ENCODE assay signal across 30 cellular contexts in genomic region chr16:5350118-5350517, GRCh38.
DNase-seq lines count a peak whose midpoint lies in the region; ATAC-seq and TF ChIP-seq lines count a peak whose summit lies in the region.
"Had no signal": no experiment of that assay in that cellular context is flagged by ENCODE, and none has a peak within 500 bp of the region (broad histone marks: within the 10 kb centered on the region; RNA-seq: fewer than 3 reads in every experiment).

No MANE protein-coding gene starts in this region.

- BruUV-seq in A673 (replicated peaks; lab: Mats Ljungman, UMichigan), result no TSS peak
- BruUV-seq in HCT116 (replicated peaks; lab: Mats Ljungman, UMichigan), result no TSS peak

- H3K4me2 ChIP-seq in HCT116 (ENCODE audit: low read length) (no peak overlapping the region), OCI-LY3 (ENCODE audit: low read length) (peak overlapping the region; percentile 65)
- H3K4me2 ChIP-seq: PC-9 had no signal

- H3K9me2 ChIP-seq in HCT116 (ENCODE audit: insufficient read depth), result no peaks in the 10 kb centered on the region

- H3K36me3 Mint-ChIP-seq in activated T-cell treated with anti-CD3 and anti-CD28 coated beads, Interleukin-2, amount 50 U/mL, for 4 hours (ENCODE audit: insufficient read depth), result no peaks in the 10 kb centered on the region
- H3K36me3 Mint-ChIP-seq: activated naive CD8-positive, alpha-beta T cell; CD4-positive, CD25-positive, alpha-beta regulatory T cell had no signal

- H3K9ac ChIP-seq in HCT116 (ENCODE audit: low read length) (no peak overlapping the region), OCI-LY3 (ENCODE audit: low read length) (no peak overlapping the region)

- no peaks in the 10 kb centered on the region for H3K4me1 Mint-ChIP-seq in activated T-cell treated with anti-CD3 and anti-CD28 coated beads, Interleukin-2, amount 50 U/mL, for 4 hours (ENCODE audit: low read depth)
- H3K4me1 Mint-ChIP-seq: CD4-positive, CD25-positive, alpha-beta regulatory T cell; IgD-negative memory B cell; stimulated activated naive CD8-positive, alpha-beta T cell treated with anti-CD3 and anti-CD28 coated beads, Interleukin-15, amount 100 ng/mL, for 72 hours had no signal

- H3K9me3 ChIP-seq in A673 (ENCODE audit: low read depth, low read length, poor library complexity, severe bottlenecking) (no peaks in the 10 kb centered on the region), HCT116 (ENCODE audit: control insufficient read depth in 1 of 2, insufficient read depth in 1 of 2, low read depth in 1 of 2, low read length in 2 of 2) (no peaks in the 10 kb centered on the region), OCI-LY3 (ENCODE audit: insufficient read depth, low read length) (no peaks in the 10 kb centered on the region), left ventricle myocardium inferior (replicated peaks) (no peaks in the 10 kb centered on the region)
- H3K9me3 ChIP-seq: esophagus squamous epithelium, gastrocnemius medialis, left lung, thoracic aorta, vagina had no signal

- H3K27me3 ChIP-seq in A673 (replicated peaks; ENCODE audit: insufficient read depth, low read depth, low read length, poor library complexity) (peaks cover 16% of the 10 kb centered on the region), HCT116 (ENCODE audit: insufficient read depth, low read length) (0 out of 2 replicates have a peak, but pooled peaks cover 4% of the 10 kb centered on the region), OCI-LY3 (ENCODE audit: low read depth, low read length) (no peaks in the 10 kb centered on the region), left ventricle myocardium inferior (ENCODE audit: low read depth) (peaks cover 6% of the 10 kb centered on the region)
- H3K27me3 ChIP-seq: esophagus squamous epithelium, gastrocnemius medialis, left lung, vagina had no signal

- H3K4me1 ChIP-seq in A673 (ENCODE audit: insufficient read depth, low read length, poor library complexity, severe bottlenecking) (no peaks in the 10 kb centered on the region), HCT116 (ENCODE audit: control insufficient read depth in 1 of 2, insufficient read depth in 2 of 2, low read length in 2 of 2) (no peaks in the 10 kb centered on the region), OCI-LY3 (ENCODE audit: low read length) (peaks cover 17% of the 10 kb centered on the region), left ventricle myocardium inferior (no peaks in the 10 kb centered on the region)
- H3K4me1 ChIP-seq: esophagus squamous epithelium, gastrocnemius medialis, left lung, vagina had no signal

- TF ChIP-seq CTCF in A673 (conservative IDR thresholded peaks at IDR 0.05; ENCODE audit: low read depth, low read length) (no peak), HCT116 (IDR thresholded peaks at IDR 0.05 in 2 of 3, conservative IDR thresholded peaks at IDR 0.05 in 1 of 3; ENCODE audit: borderline replicate concordance in 1 of 3, insufficient read depth in 1 of 3, low read depth in 2 of 3, low read length in 2 of 3) (no peak), OCI-LY3 (IDR thresholded peaks at IDR 0.05; ENCODE audit: low read depth, low read length) (no peak), left ventricle myocardium inferior (IDR thresholded peaks at IDR 0.05; ENCODE audit: borderline replicate concordance) (no peak)

- peaks cover 6% of the 10 kb centered on the region for H3K27me3 Mint-ChIP-seq in activated T-cell treated with anti-CD3 and anti-CD28 coated beads, Interleukin-2, amount 50 U/mL, for 4 hours (ENCODE audit: low read depth)
- H3K27me3 Mint-ChIP-seq: CD4-positive, CD25-positive, alpha-beta regulatory T cell; IgD-negative memory B cell had no signal

- H3K79me2 ChIP-seq in HCT116 (ENCODE audit: insufficient read depth, low read length), result no peaks in the 10 kb centered on the region
- H3K79me2 ChIP-seq in OCI-LY3 (ENCODE audit: low read length), result no peaks in the 10 kb centered on the region

- 0 out of 2 replicates have a peak, but pooled peaks have one; percentile 36 for ATAC-seq in HCT116
- ATAC-seq in GM18909 (IDR thresholded peaks at IDR 0.05; ENCODE audit: poor library complexity, unreplicated experiment), result no peak
- no peak for ATAC-seq in activated T-cell treated with anti-CD3 and anti-CD28 coated beads, Interleukin-2, amount 50 U/mL, for 4 hours
- ATAC-seq in HG02759 (IDR thresholded peaks at IDR 0.05; ENCODE audit: unreplicated experiment), result no peak
- ATAC-seq: gastrocnemius medialis; left lung; right cardiac atrium; Right ventricle myocardium inferior; stimulated activated naive CD8-positive, alpha-beta T cell treated with anti-CD3 and anti-CD28 coated beads, Interleukin-15, amount 100 ng/mL, for 72 hours had no signal

- TF ChIP-seq RAD21 in HCT116 (IDR thresholded peaks at IDR 0.05; ENCODE audit: low read depth), result no peak

- no peak for TF ChIP-seq POLR2A in HCT116 (IDR thresholded peaks at IDR 0.05; ENCODE audit: borderline replicate concordance, extremely low read depth, insufficient read depth, insufficient read length)

- intact Hi-C loops in A673 (cut with micrococcal nuclease; ENCODE audit: unreplicated experiment), result no loop called here
- intact Hi-C loops in HCT116 (cut with micrococcal nuclease), result no loop called here
- intact Hi-C loops in left ventricle myocardium inferior (cut with micrococcal nuclease), result no loop called here

- CTCF ChIA-PET in A673 (lab: Charles Lee), result no interaction called here
- CTCF ChIA-PET in HCT116 (lab: Charles Lee), result no interaction called here

- no peak overlapping the region for H3K4me3 ChIP-seq in A673 (ENCODE audit: low read depth, low read length, poor library complexity, severe bottlenecking)
- no peak overlapping the region for H3K4me3 ChIP-seq in HCT116 (replicated peaks in 1 of 2; ENCODE audit: low read depth in 1 of 2, low read length in 2 of 2)
- H3K4me3 ChIP-seq in OCI-LY3 (ENCODE audit: low read length), result peak overlapping the region; percentile 41
- H3K4me3 ChIP-seq in left ventricle myocardium inferior, result no peak overlapping the region
- H3K4me3 ChIP-seq: dorsolateral prefrontal cortex, esophagus squamous epithelium, gastrocnemius medialis, left lung, PC-9, thoracic aorta, vagina had no signal

- no peak overlapping the region for H3K4me3 Mint-ChIP-seq in activated T-cell treated with anti-CD3 and anti-CD28 coated beads, Interleukin-2, amount 50 U/mL, for 4 hours
- H3K4me3 Mint-ChIP-seq: activated naive CD8-positive, alpha-beta T cell; CD4-positive, CD25-positive, alpha-beta regulatory T cell; IgD-negative memory B cell; stimulated activated naive CD8-positive, alpha-beta T cell treated with anti-CD3 and anti-CD28 coated beads, Interleukin-15, amount 100 ng/mL, for 72 hours; T-helper 2 cell treated with Interferon-gamma antibody and Interleukin-4, amounts not matched to agents 5 μg/mL and 100 μg/mL, for 36 hours had no signal

- H3K36me3 ChIP-seq in A673 (ENCODE audit: insufficient read depth, low read length, poor library complexity, severe bottlenecking) (no peaks in the 10 kb centered on the region), HCT116 (ENCODE audit: control insufficient read depth in 1 of 2, insufficient read depth in 2 of 2, low read length in 2 of 2) (no peaks in the 10 kb centered on the region), OCI-LY3 (replicated peaks; ENCODE audit: low read depth, low read length) (no peaks in the 10 kb centered on the region), left ventricle myocardium inferior (no peaks in the 10 kb centered on the region)
- H3K36me3 ChIP-seq: esophagus squamous epithelium, gastrocnemius medialis, left lung, thoracic aorta, vagina had no signal

- no peak overlapping the region for H3K27ac ChIP-seq in A673 (ENCODE audit: low read depth, low read length, poor library complexity, severe bottlenecking)
- no peak overlapping the region for H3K27ac ChIP-seq in HCT116 (ENCODE audit: low read depth, low read length)
- H3K27ac ChIP-seq in OCI-LY3 (ENCODE audit: low read length), result peak overlapping the region; percentile 26; the same call in 1 of the 2 replicates
- no peak overlapping the region for H3K27ac ChIP-seq in left ventricle myocardium inferior (replicated peaks)
- H3K27ac ChIP-seq: dorsolateral prefrontal cortex, esophagus squamous epithelium, gastrocnemius medialis, left lung, PC-9, thoracic aorta, vagina had no signal

- POLR2A ChIA-PET in A673 (lab: Charles Lee; ENCODE audit: low non-redundant PET), result no interaction called here
- POLR2A ChIA-PET in HCT116 (lab: Charles Lee), result no interaction called here

- RAD21 ChIA-PET in HCT116 (lab: Charles Lee; ENCODE audit: low non-redundant PET in 1 of 2, low total read pairs in 2 of 2, uncharacterized antibody in 2 of 2, unreplicated experiment in 2 of 2), result no interaction called here

- no peaks in the 10 kb centered on the region for H3K9me3 Mint-ChIP-seq in activated T-cell treated with anti-CD3 and anti-CD28 coated beads, Interleukin-2, amount 50 U/mL, for 4 hours
- H3K9me3 Mint-ChIP-seq: stimulated activated naive CD8-positive, alpha-beta T cell treated with anti-CD3 and anti-CD28 coated beads, Interleukin-15, amount 100 ng/mL, for 72 hours; T-helper 2 cell treated with Interferon-gamma antibody and Interleukin-4, amounts not matched to agents 5 μg/mL and 100 μg/mL, for 36 hours had no signal

- H2AFZ ChIP-seq in HCT116 (ENCODE audit: low read depth, low read length, poor library complexity, severe bottlenecking) (no peak overlapping the region), OCI-LY3 (ENCODE audit: low read depth, low read length) (0 out of 2 replicates have a peak overlapping the region, but pooled peaks have one; percentile 9)
- H2AFZ ChIP-seq: PC-9 had no signal

- DNase-seq in A673 (ENCODE audit: low spot score) (peak; percentile 4), HCT116 (ENCODE audit: low read depth, low spot score) (no peak), iPS-NIHi11 (ENCODE audit: low spot score) (peak; percentile 33), left ventricle myocardium inferior (no peak)
- no peak for DNase-seq in activated T-cell treated with anti-CD3 and anti-CD28 coated beads, Interleukin-2, amount 50 U/mL, for 4 hours
- DNase-seq: activated CD4-positive, alpha-beta T cell treated with anti-CD3 and anti-CD28 coated beads for 4 hours; activated CD8-positive, alpha-beta memory T cell treated with anti-CD3 and anti-CD28 coated beads for 24 hours; activated T-cell treated with anti-CD3 and anti-CD28 coated beads for 4 hours; CD4-positive, CD25-positive, alpha-beta regulatory T cell; dorsolateral prefrontal cortex; esophagus squamous epithelium; gastrocnemius medialis; left lung; mesenchymal stem cell; NCI-H1048; NCI-H510A; PC-9; right cardiac atrium; stimulated activated CD4-positive, alpha-beta T cell treated with anti-CD3 and anti-CD28 coated beads, Interleukin-2, amount 100 ng/mL, for 24 hours; stimulated activated CD8-positive, alpha-beta memory T cell treated with anti-CD3 and anti-CD28 coated beads, Interleukin-4, amount 100 ng/mL, for 48 hours; stimulated activated naive CD8-positive, alpha-beta T cell treated with anti-CD3 and anti-CD28 coated beads, Interleukin-15, amount 100 ng/mL, for 72 hours had no signal

- H4K20me1 ChIP-seq in HCT116 (ENCODE audit: insufficient read depth) (no peaks in the 10 kb centered on the region), OCI-LY3 (ENCODE audit: insufficient read depth, low read length) (no peaks in the 10 kb centered on the region)

TF ChIP-seq in HCT116, 20 proteins besides CTCF, POLR2A, EP300 and RAD21 (continues in another document):
- TF ChIP-seq, protein P1, sequence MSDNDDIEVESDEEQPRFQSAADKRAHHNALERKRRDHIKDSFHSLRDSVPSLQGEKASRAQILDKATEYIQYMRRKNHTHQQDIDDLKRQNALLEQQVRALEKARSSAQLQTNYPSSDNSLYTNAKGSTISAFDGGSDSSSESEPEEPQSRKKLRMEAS (IDR thresholded peaks at IDR 0.05), result no peak
- TF ChIP-seq EGR1 (IDR thresholded peaks at IDR 0.05; ENCODE audit: low read depth), result no peak

Comparison
In these comparisons a context has a peak if more than half of its experiments do, and no peak if none do; other contexts are left out.
1. DNase-seq: peak in A673 (single experiment) and iPS-NIHi11 (single experiment); none in HCT116 (single experiment), left ventricle myocardium inferior (single experiment) and activated T-cell treated with anti-CD3 and anti-CD28 coated beads, Interleukin-2, amount 50 U/mL, for 4 hours (single experiment).